Comparison of ENCODE assay signal across 9 cellular contexts in genomic region chr13:51802601-51803000, GRCh38. TPM values are rescaled to one million over a fixed set of nuclear protein-coding genes. Genes with fewer than 3 reads are reported as not detected.
A peak's percentile ranks its signal among the peaks of the same experiment; 100 is the strongest.
DNase-seq lines count a peak whose midpoint lies in the region; ATAC-seq and TF ChIP-seq lines count a peak whose summit lies in the region.
"Had no signal": no experiment of that assay in that cellular context is flagged by ENCODE, and none has a peak within 500 bp of the region (broad histone marks: within the 10 kb centered on the region; RNA-seq: fewer than 3 reads in every experiment).

No MANE protein-coding gene starts in this region.

- H3K4me1 ChIP-seq in lung (ENCODE audit: control insufficient read depth in 2 of 2, insufficient read depth in 2 of 2, low read length in 2 of 2): peaks cover 9 to 17% of the 10 kb centered on the region in 2 donors
- peaks cover 30% of the 10 kb centered on the region for H3K4me1 ChIP-seq in testis

- H3K9me3 Mint-ChIP-seq in activated CD4-positive, alpha-beta T cell treated with anti-CD3 and anti-CD28 coated beads for 36 hours (ENCODE audit: low read depth): no peaks in the 10 kb centered on the region

- H3K36me3 ChIP-seq in lung (ENCODE audit: control insufficient read depth in 2 of 2, insufficient read depth in 2 of 2, low read length in 2 of 2) (peaks cover 0 to 2% of the 10 kb centered on the region in 2 donors), testis (ENCODE audit: low read depth, missing control alignments) (no peaks in the 10 kb centered on the region)

- ATAC-seq in activated CD4-positive, alpha-beta T cell treated with anti-CD3 and anti-CD28 coated beads for 36 hours: no peak
- ATAC-seq in lung (ENCODE audit: insufficient read depth, low FRiP score) (no peak), HG02840 (IDR thresholded peaks at IDR 0.05; ENCODE audit: low FRiP score, unreplicated experiment) (no peak)

- intact Hi-C loops in activated CD4-positive, alpha-beta T cell treated with anti-CD3 and anti-CD28 coated beads for 36 hours (cut with DNase I, micrococcal nuclease): loop anchor here (1.0 to 5.0 kb wide), 8 partner anchors 38 to 1805 kb away; partner anchors contain the start of genes CKAP2 (in 1 of the 2), SUGT1 (in 1 of the 2) and TRIM13 (in 1 of the 2)
- intact Hi-C loops in testis (cut with DNase I; ENCODE audit: low total_unique reads): loop anchor here (5.0 kb wide), 1 partner anchor 350 kb away; the partner anchor contains the start of gene INTS6

- H3K9me3 ChIP-seq in lung (ENCODE audit: control insufficient read depth in 2 of 2, insufficient read depth in 1 of 2, low read length in 1 of 2): no peaks in the 10 kb centered on the region
- no peaks in the 10 kb centered on the region for H3K9me3 ChIP-seq in testis

- H3K27ac Mint-ChIP-seq in activated CD4-positive, alpha-beta T cell treated with anti-CD3 and anti-CD28 coated beads for 36 hours: peak overlapping the region; percentile 99

- H3K27me3 Mint-ChIP-seq in activated CD4-positive, alpha-beta T cell treated with anti-CD3 and anti-CD28 coated beads for 36 hours: no peaks in the 10 kb centered on the region

- H3K4me3 ChIP-seq in lung (no peak overlapping the region), testis (no peak overlapping the region)

- H3K27ac ChIP-seq in angular gyrus (ENCODE audit: low read depth, low read length) (peak overlapping the region; percentile 98), lung (ENCODE audit: low read depth in 1 of 2, low read length in 1 of 2) (peak overlapping the region; percentile 99 to 100), testis (peak overlapping the region; percentile 97 to 99)

- no peak for TF ChIP-seq POLR2A in testis (IDR thresholded peaks at IDR 0.05)

- POLR2A ChIA-PET in activated CD4-positive, alpha-beta T cell treated with anti-CD3 and anti-CD28 coated beads for 36 hours (lab: Charles Lee): interaction anchor here (0.7 to 2.1 kb wide), 5 partner anchors 13 to 367 kb away, joined by 3 to 30 read pairs (median 4); partner anchors contain the start of gene INTS6

- 63 to 72% methylated on average over 4 of the region's 4 CpGs for WGBS in lung, 2 donors
- WGBS in testis, 2 donors: 32 to 49% methylated on average over 4 of the region's 4 CpGs

- H3K4me3 Mint-ChIP-seq in activated CD4-positive, alpha-beta T cell treated with anti-CD3 and anti-CD28 coated beads for 36 hours: peak overlapping the region; percentile 87

- H3K36me3 Mint-ChIP-seq in activated CD4-positive, alpha-beta T cell treated with anti-CD3 and anti-CD28 coated beads for 36 hours (ENCODE audit: low read depth): peaks cover 6% of the 10 kb centered on the region

- H3K27me3 ChIP-seq in lung (ENCODE audit: control insufficient read depth, insufficient read depth) (no peaks in the 10 kb centered on the region), testis (no peaks in the 10 kb centered on the region)

- TF ChIP-seq CTCF in lung (IDR thresholded peaks at IDR 0.05; ENCODE audit: control extremely low read depth, extremely low read depth) (no peak), testis (IDR thresholded peaks at IDR 0.05) (no peak)

- H3K4me1 Mint-ChIP-seq in activated CD4-positive, alpha-beta T cell treated with anti-CD3 and anti-CD28 coated beads for 36 hours: peaks cover 54% of the 10 kb centered on the region

- CTCF ChIA-PET in activated CD4-positive, alpha-beta T cell treated with anti-CD3 and anti-CD28 coated beads for 36 hours (lab: Charles Lee): interaction anchor here (0.7 to 2.3 kb wide), 11 partner anchors 12 to 285 kb away, joined by 3 to 14 read pairs (median 3); no protein-coding TSS in a partner anchor

- no peak for DNase-seq in activated CD4-positive, alpha-beta T cell treated with anti-CD3 and anti-CD28 coated beads for 36 hours
- DNase-seq in activated CD4-positive, alpha-beta T cell treated with anti-CD3 and anti-CD28 coated beads, Interleukin-2, amount 50 U/mL, for 4 hours: no peak
- DNase-seq in lung (ENCODE audit: low spot score): no peak
- no peak for DNase-seq in testis
- no peak for DNase-seq in NCI-H1417 treated with DMSO at 0.1 percent for 48 hours (lab: John Stamatoyannopoulos, UW)
- no peak for DNase-seq in NCI-H345 (lab: John Stamatoyannopoulos, UW)

RNA-seq across cellular contexts. Expression of gene DHRS12, which starts 1.4 kb away (rescaled TPM):
- 1 to 10 TPM; 4.9 to 5.3 TPM for total RNA-seq in activated CD4-positive, alpha-beta T cell treated with anti-CD3 and anti-CD28 coated beads for 36 hours
- total RNA-seq in lung (10 to 100 TPM in 1 of 2 donors, 1 to 10 TPM in 1; 8.5 to 14.1 TPM), testis (10 to 100 TPM; 11.4 to 16.8 TPM)
- polyA plus RNA-seq in lung (10 to 100 TPM in 1 of 2 donors, 1 to 10 TPM in 1; 9.8 to 17.9 TPM), testis (ENCODE audit: insufficient read depth, low read depth, low replicate concordance) (15.9 TPM)

RNA-seq across cellular contexts. Expression of gene TMEM272, which starts 42.4 kb away (rescaled TPM):
- under 1 TPM; 0.18 to 0.33 TPM for total RNA-seq in activated CD4-positive, alpha-beta T cell treated with anti-CD3 and anti-CD28 coated beads for 36 hours
- total RNA-seq in lung (under 1 TPM; 0.09 to 0.55 TPM), testis (1 to 10 TPM; 1.7 to 1.9 TPM)
- polyA plus RNA-seq in lung (under 1 TPM; 0.08 to 0.09 TPM), testis (ENCODE audit: insufficient read depth, low read depth, low replicate concordance) (0.50 TPM)
- total RNA-seq: lung microvascular endothelial cell had no signal

RNA-seq across cellular contexts. Expression of gene CCDC70, which starts 59.2 kb away (rescaled TPM):
- not detected for total RNA-seq in activated CD4-positive, alpha-beta T cell treated with anti-CD3 and anti-CD28 coated beads for 36 hours
- not detected for total RNA-seq in lung
- polyA plus RNA-seq in lung: not detected
- total RNA-seq in testis: 10 to 100 TPM; 35.7 to 82.2 TPM
- polyA plus RNA-seq in testis (ENCODE audit: insufficient read depth, low read depth, low replicate concordance): 175 TPM
- total RNA-seq: lung microvascular endothelial cell had no signal

Comparison
In these comparisons a context has a peak if more than half of its experiments do, and no peak if none do; other contexts are left out.
1. RNA of gene CCDC70, which starts 59.2 kb away (total RNA-seq): 35.7 to 82.2 TPM in testis; not detected in activated CD4-positive, alpha-beta T cell treated with anti-CD3 and anti-CD28 coated beads for 36 hours and not detected in lung; every median in the first group is over 10 times any median in the second.
2. Peak in every context shown above with its lines, with median percentiles within 50 percentile points of each other: H3K27ac ChIP-seq.